Comparison of ENCODE assay signal across 11 cellular contexts in the genomic region with DNA sequence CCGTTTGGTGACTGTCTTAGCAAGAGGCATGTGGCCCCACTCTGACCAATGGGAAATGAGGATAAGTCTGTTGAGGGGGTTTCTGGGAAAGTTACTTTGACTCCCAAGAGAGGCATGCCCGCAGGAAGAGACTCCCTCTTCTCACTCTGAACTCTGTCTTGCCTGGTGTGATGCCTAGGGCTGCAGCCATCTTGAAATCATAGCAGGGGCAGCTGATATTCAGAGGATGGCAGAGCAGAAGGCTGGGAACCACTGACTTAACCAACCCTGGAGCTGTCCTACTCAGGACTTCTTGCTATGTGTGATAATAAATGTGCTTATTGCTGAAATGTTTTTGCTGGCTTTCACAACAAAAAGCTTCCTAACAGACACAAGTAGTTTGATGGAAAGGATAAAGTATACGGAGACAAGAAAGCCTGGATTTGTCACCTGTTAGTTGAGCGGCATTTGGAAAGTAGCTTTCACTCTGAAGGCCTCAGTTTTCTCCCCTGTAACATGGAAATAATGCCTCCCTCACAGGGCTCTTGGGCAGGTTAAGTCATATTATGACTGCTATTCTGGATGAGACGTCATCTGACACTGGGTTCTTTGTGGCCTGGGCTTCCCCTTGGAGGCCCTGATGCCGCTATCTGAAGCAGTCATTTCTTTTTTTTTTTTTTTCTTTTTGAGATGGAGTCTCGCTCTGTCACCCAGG.
A peak's percentile ranks its signal among the peaks of the same experiment; 100 is the strongest.
DNase-seq lines count a peak whose midpoint lies in the region; ATAC-seq and TF ChIP-seq lines count a peak whose summit lies in the region.
"Had no signal": no experiment of that assay in that cellular context is flagged by ENCODE, and none has a peak within 500 bp of the region (broad histone marks: within the 10 kb centered on the region; RNA-seq: fewer than 3 reads in every experiment).

No MANE protein-coding gene starts in this region.

- H3K9me3 Mint-ChIP-seq in activated CD4-positive, alpha-beta memory T cell treated with anti-CD3 and anti-CD28 coated beads for 36 hours: peaks cover 18% of the 10 kb centered on the region

- POLR2A ChIA-PET in activated CD4-positive, alpha-beta memory T cell treated with anti-CD3 and anti-CD28 coated beads for 36 hours (lab: Charles Lee): interaction anchor here (0.6 kb wide), 1 partner anchor 129 kb away, joined by 3 read pairs; no protein-coding TSS in a partner anchor
- POLR2A ChIA-PET in HEK293T (lab: Yijun Ruan, JAX): no interaction called here

- H3K4me3 Mint-ChIP-seq in activated CD4-positive, alpha-beta memory T cell treated with anti-CD3 and anti-CD28 coated beads for 36 hours: peak overlapping the region; percentile 13
- H3K4me3 Mint-ChIP-seq: type B pancreatic cell had no signal

- intact Hi-C loops in activated CD4-positive, alpha-beta memory T cell treated with anti-CD3 and anti-CD28 coated beads for 36 hours (cut with micrococcal nuclease): loop anchor here (1.0 to 5.0 kb wide), 4 partner anchors 18 to 546 kb away; a partner anchor contains a TSS

- CTCF ChIA-PET in activated CD4-positive, alpha-beta memory T cell treated with anti-CD3 and anti-CD28 coated beads for 36 hours (lab: Charles Lee): interaction anchor here (0.5 to 1.6 kb wide), 7 partner anchors 13 to 365 kb away, joined by 3 to 8 read pairs (median 4); no protein-coding TSS in a partner anchor
- CTCF ChIA-PET in HEK293T (lab: Yijun Ruan, JAX): interaction anchor here (0.6 kb wide), 1 partner anchor 16 kb away, joined by 4 read pairs; no protein-coding TSS in a partner anchor

- H3K27me3 Mint-ChIP-seq in activated CD4-positive, alpha-beta memory T cell treated with anti-CD3 and anti-CD28 coated beads for 36 hours: peaks cover 10% of the 10 kb centered on the region

- no peaks in the 10 kb centered on the region for H3K36me3 ChIP-seq in GM06990 (ENCODE audit: control insufficient read depth, insufficient read depth, low read length)

- H3K27ac Mint-ChIP-seq in activated CD4-positive, alpha-beta memory T cell treated with anti-CD3 and anti-CD28 coated beads for 36 hours: peak overlapping the region; percentile 88
- H3K27ac Mint-ChIP-seq: type B pancreatic cell had no signal

- DNase-seq in GM06990 (ENCODE audit: extremely low read depth, insufficient read length) (peak; percentile 56), HEK293T (ENCODE audit: extremely low spot score) (no peak), NCI-H146 treated with DMSO at 0.1 percent for 48 hours (lab: John Stamatoyannopoulos, UW; ENCODE audit: unreplicated experiment) (no peak), NCI-H446 (lab: John Stamatoyannopoulos, UW) (no peak), NCI-H187 (lab: John Stamatoyannopoulos, UW) (no peak)
- DNase-seq in activated CD4-positive, alpha-beta memory T cell treated with anti-CD3 and anti-CD28 coated beads for 36 hours: peak; percentile 79
- DNase-seq: NCI-H1105 had no signal

- no peak for TF ChIP-seq CTCF in GM06990 (IDR thresholded peaks at IDR 0.05; ENCODE audit: insufficient read depth, low read length, poor library complexity, severe bottlenecking)

- no peak overlapping the region for H3K4me3 ChIP-seq in GM06990 (replicated peaks; ENCODE audit: low read depth, low read length)

- peaks cover 16% of the 10 kb centered on the region for H3K36me3 Mint-ChIP-seq in activated CD4-positive, alpha-beta memory T cell treated with anti-CD3 and anti-CD28 coated beads for 36 hours

- no peaks in the 10 kb centered on the region for H3K27me3 ChIP-seq in GM06990 (replicated peaks; ENCODE audit: control insufficient read depth, insufficient read depth, low read length)

- peaks cover 31% of the 10 kb centered on the region for H3K4me1 Mint-ChIP-seq in activated CD4-positive, alpha-beta memory T cell treated with anti-CD3 and anti-CD28 coated beads for 36 hours (ENCODE audit: low read depth)

- ATAC-seq in GM18868 (IDR thresholded peaks at IDR 0.05; ENCODE audit: unreplicated experiment): peak; percentile 74
- ATAC-seq in HG02798 (IDR thresholded peaks at IDR 0.05; ENCODE audit: poor library complexity, unreplicated experiment): peak; percentile 73
- ATAC-seq: Panc1 had no signal

TF ChIP-seq in HEK293T, 16 proteins besides CTCF, POLR2A, EP300 and RAD21:
- TF ChIP-seq HDGF (IDR thresholded peaks at IDR 0.05; ENCODE audit: borderline replicate concordance): no peak
- no peak for TF ChIP-seq L3MBTL2 (conservative IDR thresholded peaks at IDR 0.05)
- TF ChIP-seq ARNT (IDR thresholded peaks at IDR 0.05): no peak
- no peak for TF ChIP-seq FOXA1 (IDR thresholded peaks at IDR 0.05)
- TF ChIP-seq BHLHE40 (IDR thresholded peaks at IDR 0.05; ENCODE audit: borderline replicate concordance): no peak
- TF ChIP-seq, protein P1, sequence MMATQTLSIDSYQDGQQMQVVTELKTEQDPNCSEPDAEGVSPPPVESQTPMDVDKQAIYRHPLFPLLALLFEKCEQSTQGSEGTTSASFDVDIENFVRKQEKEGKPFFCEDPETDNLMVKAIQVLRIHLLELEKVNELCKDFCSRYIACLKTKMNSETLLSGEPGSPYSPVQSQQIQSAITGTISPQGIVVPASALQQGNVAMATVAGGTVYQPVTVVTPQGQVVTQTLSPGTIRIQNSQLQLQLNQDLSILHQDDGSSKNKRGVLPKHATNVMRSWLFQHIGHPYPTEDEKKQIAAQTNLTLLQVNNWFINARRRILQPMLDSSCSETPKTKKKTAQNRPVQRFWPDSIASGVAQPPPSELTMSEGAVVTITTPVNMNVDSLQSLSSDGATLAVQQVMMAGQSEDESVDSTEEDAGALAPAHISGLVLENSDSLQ (IDR thresholded peaks at IDR 0.05): no peak
- TF ChIP-seq LEF1 (IDR thresholded peaks at IDR 0.05; ENCODE audit: borderline replicate concordance): no peak

Comparison
In these comparisons a context has a peak if more than half of its experiments do, and no peak if none do; other contexts are left out.
1. DNase-seq: peak in GM06990 (single experiment) and activated CD4-positive, alpha-beta memory T cell treated with anti-CD3 and anti-CD28 coated beads for 36 hours (single experiment); none in HEK293T (single experiment), NCI-H146 treated with DMSO at 0.1 percent for 48 hours (single experiment), NCI-H446 (0 of 2) and NCI-H187 (0 of 2).